In genomic region chr7:91020611-91021385, GRCh38 we compare ENCODE assay signal across 22 cellular contexts.
"Had no signal": no experiment of that assay in that cellular context is flagged by ENCODE, and none has a peak within 500 bp of the region (broad histone marks: within the 10 kb centered on the region; RNA-seq: fewer than 3 reads in every experiment).

No MANE protein-coding gene starts in this region.

- H3K9me3 Mint-ChIP-seq: activated CD4-positive, alpha-beta T cell treated with anti-CD3 and anti-CD28 coated beads, Interleukin-2, amount 10 ng/mL, durations not matched to agents 24 days and 14 days; activated T-helper 1 cell treated with anti-CD3 and anti-CD28 coated beads, Interleukin-12 subunit alpha, Interleukin-12 subunit beta, Interleukin-2, Interleukin-4 antibody, amounts not matched to agents 30 ng/mL and 10 ng/mL and 1 ng/mL, durations not matched to agents 14 hours and 24 hours and 36 hours had no signal

- H3K36me3 ChIP-seq: ascending aorta, cardiac muscle cell, heart left ventricle, lower lobe of right lung, prostate gland, right atrium auricular region, upper lobe of left lung had no signal

- H3K27me3 Mint-ChIP-seq: activated CD4-positive, alpha-beta T cell treated with anti-CD3 and anti-CD28 coated beads, Interleukin-2, amount 10 ng/mL, durations not matched to agents 24 days and 14 days; activated CD8-positive, alpha-beta memory T cell treated with anti-CD3 and anti-CD28 coated beads, Interleukin-2, amount 10 ng/mL, durations not matched to agents 7 days and 5 days; activated CD8-positive, alpha-beta T cell treated with anti-CD3 and anti-CD28 coated beads for 36 hours; natural killer cell treated with Interleukin-12 subunit alpha and Interleukin-12 subunit beta and Interleukin-15 and Interleukin-18, amount 100 ng/mL, for 72 hours; T-helper 17 cell had no signal

- H3K4me3 Mint-ChIP-seq: activated CD4-positive, alpha-beta T cell treated with anti-CD3 and anti-CD28 coated beads, Interleukin-2, amount 10 ng/mL, durations not matched to agents 24 days and 14 days; activated CD8-positive, alpha-beta memory T cell treated with anti-CD3 and anti-CD28 coated beads, Interleukin-2, amount 10 ng/mL, durations not matched to agents 7 days and 5 days; activated CD8-positive, alpha-beta T cell treated with anti-CD3 and anti-CD28 coated beads for 36 hours; activated naive CD4-positive, alpha-beta T cell treated with anti-CD3 and anti-CD28 coated beads, Interleukin-2, amount 50 U/mL, for 24 hours; activated T-helper 1 cell treated with anti-CD3 and anti-CD28 coated beads, Interleukin-12 subunit alpha, Interleukin-12 subunit beta, Interleukin-2, Interleukin-4 antibody, amounts not matched to agents 30 ng/mL and 10 ng/mL and 1 ng/mL, durations not matched to agents 14 hours and 24 hours and 36 hours; natural killer cell treated with Interleukin-12 subunit alpha and Interleukin-12 subunit beta and Interleukin-15 and Interleukin-18, amount 100 ng/mL, for 72 hours; T-helper 17 cell had no signal

- H3K27ac ChIP-seq: ascending aorta, cardiac muscle cell, heart left ventricle, lower lobe of right lung, prostate gland, right atrium auricular region, upper lobe of left lung had no signal

- H3K27ac Mint-ChIP-seq: activated CD4-positive, alpha-beta T cell treated with anti-CD3 and anti-CD28 coated beads, Interleukin-2, amount 10 ng/mL, durations not matched to agents 24 days and 14 days; activated CD8-positive, alpha-beta memory T cell treated with anti-CD3 and anti-CD28 coated beads, Interleukin-2, amount 10 ng/mL, durations not matched to agents 7 days and 5 days; activated CD8-positive, alpha-beta T cell treated with anti-CD3 and anti-CD28 coated beads for 36 hours; activated naive CD4-positive, alpha-beta T cell treated with anti-CD3 and anti-CD28 coated beads, Interleukin-2, amount 50 U/mL, for 24 hours; activated T-helper 1 cell treated with anti-CD3 and anti-CD28 coated beads, Interleukin-12 subunit alpha, Interleukin-12 subunit beta, Interleukin-2, Interleukin-4 antibody, amounts not matched to agents 30 ng/mL and 10 ng/mL and 1 ng/mL, durations not matched to agents 14 hours and 24 hours and 36 hours; natural killer cell treated with Interleukin-12 subunit alpha and Interleukin-12 subunit beta and Interleukin-15 and Interleukin-18, amount 100 ng/mL, for 72 hours; T-helper 17 cell had no signal

- H3K9me3 ChIP-seq: ascending aorta, lower lobe of right lung, prostate gland, right atrium auricular region, upper lobe of left lung had no signal

- ATAC-seq: activated CD4-positive, CD25-positive, alpha-beta regulatory T cell treated with anti-CD3 and anti-CD28 coated beads, Interleukin-2, amount 50 U/mL, for 24 hours; activated CD8-positive, alpha-beta memory T cell treated with anti-CD3 and anti-CD28 coated beads, Interleukin-2, amount 10 ng/mL, durations not matched to agents 7 days and 5 days; activated CD8-positive, alpha-beta T cell treated with anti-CD3 and anti-CD28 coated beads for 36 hours; heart left ventricle; lower lobe of right lung; natural killer cell treated with Interleukin-12 subunit alpha and Interleukin-12 subunit beta and Interleukin-15 and Interleukin-18, amount 100 ng/mL, for 72 hours; stimulated activated naive CD8-positive, alpha-beta T cell treated with anti-CD3 and anti-CD28 coated beads, Interleukin-15, Interleukin-2, amounts not matched to agents 100 U/mL and 50 U/mL, for 24 hours; T-helper 17 cell had no signal

- H3K4me1 Mint-ChIP-seq: activated CD4-positive, alpha-beta T cell treated with anti-CD3 and anti-CD28 coated beads, Interleukin-2, amount 10 ng/mL, durations not matched to agents 24 days and 14 days; activated CD8-positive, alpha-beta memory T cell treated with anti-CD3 and anti-CD28 coated beads, Interleukin-2, amount 10 ng/mL, durations not matched to agents 7 days and 5 days; activated naive CD4-positive, alpha-beta T cell treated with anti-CD3 and anti-CD28 coated beads, Interleukin-2, amount 50 U/mL, for 24 hours; T-helper 17 cell had no signal

- H3K4me1 ChIP-seq: ascending aorta, heart left ventricle, lower lobe of right lung, prostate gland, right atrium auricular region, upper lobe of left lung had no signal

- FAIRE-seq: endometrium, kidney had no signal

- H3K36me3 Mint-ChIP-seq: activated CD8-positive, alpha-beta memory T cell treated with anti-CD3 and anti-CD28 coated beads, Interleukin-2, amount 10 ng/mL, durations not matched to agents 7 days and 5 days; activated naive CD4-positive, alpha-beta T cell treated with anti-CD3 and anti-CD28 coated beads, Interleukin-2, amount 50 U/mL, for 24 hours; natural killer cell treated with Interleukin-12 subunit alpha and Interleukin-12 subunit beta and Interleukin-15 and Interleukin-18, amount 100 ng/mL, for 72 hours had no signal

- H3K4me3 ChIP-seq: ascending aorta, cardiac muscle cell, heart left ventricle, lower lobe of right lung, prostate gland, right atrium auricular region, upper lobe of left lung had no signal

- H3K27me3 ChIP-seq: ascending aorta, cardiac muscle cell, heart left ventricle, right atrium auricular region, upper lobe of left lung had no signal

- DNase-seq: activated CD4-positive, alpha-beta T cell treated with anti-CD3 and anti-CD28 coated beads, Interleukin-2, amount 10 ng/mL, durations not matched to agents 24 days and 14 days; activated CD8-positive, alpha-beta memory T cell treated with anti-CD3 and anti-CD28 coated beads, Interleukin-2, amount 10 ng/mL, durations not matched to agents 7 days and 5 days; activated CD8-positive, alpha-beta T cell treated with anti-CD3 and anti-CD28 coated beads for 36 hours; activated gamma-delta T cell treated with Interleukin-2 at 50 U/mL for 16 hours; erythroblast; heart left ventricle; kidney; lower lobe of right lung; stimulated activated CD4-positive, alpha-beta T cell treated with anti-CD3 and anti-CD28 coated beads, Interleukin-12 subunit alpha, Interleukin-12 subunit beta, amount 100 ng/mL, for 4 hours; stimulated activated CD4-positive, alpha-beta T cell treated with anti-CD3 and anti-CD28 coated beads, Interleukin-4, amount 100 ng/mL, for 4 hours; stimulated activated naive CD8-positive, alpha-beta T cell treated with anti-CD3 and anti-CD28 coated beads, Interleukin-15, Interleukin-2, amounts not matched to agents 100 U/mL and 50 U/mL, for 24 hours; T-helper 17 cell; upper lobe of left lung had no signal
